Comparison of ENCODE assay signal across 1 cellular context in the genomic region with DNA sequence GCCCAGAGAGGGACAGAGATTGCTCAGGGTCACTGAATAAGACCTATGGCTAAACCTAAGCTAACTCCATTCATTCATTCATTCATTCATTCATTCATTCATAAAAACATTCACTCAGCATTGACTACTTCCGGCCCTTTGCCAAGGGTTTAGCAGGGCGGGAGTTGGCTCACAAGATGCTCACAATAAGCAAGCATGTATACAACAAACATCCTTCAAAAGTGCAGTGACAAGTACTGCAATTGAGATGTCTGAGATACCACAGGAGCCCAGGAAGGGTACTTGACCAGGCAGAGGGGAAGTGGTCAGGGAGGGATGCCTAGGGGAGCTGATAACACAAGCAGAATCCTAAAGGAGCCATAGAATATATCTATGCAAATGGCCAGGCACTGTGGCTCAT.
TF ChIP-seq lines count a peak whose summit lies in the region.

No MANE protein-coding gene starts in this region.

TF ChIP-seq in K562, 482 proteins besides CTCF, POLR2A, EP300 and RAD21:
- TF ChIP-seq ZNF24 (IDR thresholded peaks at IDR 0.05) (peak; percentile 73), ARID2 (IDR thresholded peaks at IDR 0.05) (no peak), SPI1 (IDR thresholded peaks at IDR 0.05; ENCODE audit: borderline replicate concordance, low read depth, low read length) (peak; percentile 36; the same call in 1 of the 2 replicates)
